In the genomic region with DNA sequence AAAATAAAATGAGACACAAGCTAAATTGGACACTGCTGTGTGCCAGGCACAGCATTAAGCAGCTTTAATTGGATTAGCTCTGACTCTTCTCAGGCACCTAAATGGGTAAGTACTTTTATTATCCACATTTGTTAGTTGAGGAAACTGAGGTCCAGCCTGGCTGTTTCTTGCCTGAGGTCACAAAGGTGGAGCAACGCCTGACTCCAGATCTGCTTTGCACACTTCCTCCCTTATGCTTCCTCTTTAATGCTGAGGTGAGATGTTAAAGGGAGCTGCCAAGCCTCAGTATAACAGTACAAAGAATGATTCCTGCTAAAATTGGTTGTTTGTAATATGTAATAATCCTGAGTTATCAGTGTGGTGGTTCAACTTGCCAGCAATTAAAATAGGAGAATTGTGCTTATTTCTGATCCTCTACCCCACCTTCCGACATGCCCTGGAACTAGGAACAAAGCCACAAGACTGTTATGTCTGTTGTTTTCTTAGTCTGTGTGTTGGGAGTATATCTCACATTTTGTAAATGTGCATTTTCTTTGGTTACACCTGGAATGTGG, we compare ENCODE assay signal across 8 cellular contexts.
A peak's percentile ranks its signal among the peaks of the same experiment; 100 is the strongest.
DNase-seq lines count a peak whose midpoint lies in the region; ATAC-seq and TF ChIP-seq lines count a peak whose summit lies in the region.

No MANE protein-coding gene starts in this region.

- peak overlapping the region; percentile 56 for H3K4me3 Mint-ChIP-seq in activated naive CD4-positive, alpha-beta T cell treated with anti-CD3 and anti-CD28 coated beads, Interleukin-2, amount 10 ng/mL, durations not matched to agents 7 days and 5 days
- H3K4me3 Mint-ChIP-seq in activated CD8-positive, alpha-beta T cell treated with anti-CD3 and anti-CD28 coated beads, Interleukin-2, amount 10 ng/mL, durations not matched to agents 7 days and 5 days: peak overlapping the region; percentile 62

- CTCF ChIA-PET in activated naive CD4-positive, alpha-beta T cell treated with anti-CD3 and anti-CD28 coated beads, Interleukin-2, amount 10 ng/mL, durations not matched to agents 7 days and 5 days (lab: Charles Lee): interaction anchor here (1.3 to 6.0 kb wide), 4 partner anchors 48 to 87 kb away, joined by 4 to 24 read pairs (median 9); partner anchors contain the start of gene AFF1
- CTCF ChIA-PET in activated CD8-positive, alpha-beta T cell treated with anti-CD3 and anti-CD28 coated beads, Interleukin-2, amount 10 ng/mL, durations not matched to agents 7 days and 5 days (lab: Charles Lee): interaction anchor here (0.9 to 2.6 kb wide), 6 partner anchors 70 to 87 kb away, joined by 3 to 17 read pairs (median 4); partner anchors contain the start of gene AFF1

- peaks cover 9% of the 10 kb centered on the region for H3K36me3 Mint-ChIP-seq in activated naive CD4-positive, alpha-beta T cell treated with anti-CD3 and anti-CD28 coated beads, Interleukin-2, amount 10 ng/mL, durations not matched to agents 7 days and 5 days
- peaks cover 7% of the 10 kb centered on the region for H3K36me3 Mint-ChIP-seq in activated CD8-positive, alpha-beta T cell treated with anti-CD3 and anti-CD28 coated beads, Interleukin-2, amount 10 ng/mL, durations not matched to agents 7 days and 5 days (ENCODE audit: low read depth)

- no peaks in the 10 kb centered on the region for H3K27me3 Mint-ChIP-seq in activated naive CD4-positive, alpha-beta T cell treated with anti-CD3 and anti-CD28 coated beads, Interleukin-2, amount 10 ng/mL, durations not matched to agents 7 days and 5 days
- no peaks in the 10 kb centered on the region for H3K27me3 Mint-ChIP-seq in activated CD8-positive, alpha-beta T cell treated with anti-CD3 and anti-CD28 coated beads, Interleukin-2, amount 10 ng/mL, durations not matched to agents 7 days and 5 days (ENCODE audit: low read depth)

- peak overlapping the region; percentile 59 for H3K27ac Mint-ChIP-seq in activated naive CD4-positive, alpha-beta T cell treated with anti-CD3 and anti-CD28 coated beads, Interleukin-2, amount 10 ng/mL, durations not matched to agents 7 days and 5 days
- H3K27ac Mint-ChIP-seq in activated CD8-positive, alpha-beta T cell treated with anti-CD3 and anti-CD28 coated beads, Interleukin-2, amount 10 ng/mL, durations not matched to agents 7 days and 5 days: no peak overlapping the region

- peak overlapping the region in 1 of 2 donors; percentile 75 for H3K4me3 ChIP-seq in left lung
- H3K4me3 ChIP-seq in upper lobe of right lung: peak overlapping the region; percentile 83

- no peaks in the 10 kb centered on the region for H3K27me3 ChIP-seq in left lung
- no peaks in the 10 kb centered on the region for H3K27me3 ChIP-seq in upper lobe of right lung

- H3K4me1 ChIP-seq in left lung (peaks cover 43 to 77% of the 10 kb centered on the region in 2 donors), upper lobe of right lung (peaks cover 65% of the 10 kb centered on the region)

- TF ChIP-seq CTCF in left lung (IDR thresholded peaks at IDR 0.05): no peak
- no peak for TF ChIP-seq CTCF in upper lobe of right lung (IDR thresholded peaks at IDR 0.05)

- no peaks in the 10 kb centered on the region for H3K9me3 Mint-ChIP-seq in activated naive CD4-positive, alpha-beta T cell treated with anti-CD3 and anti-CD28 coated beads, Interleukin-2, amount 10 ng/mL, durations not matched to agents 7 days and 5 days
- H3K9me3 Mint-ChIP-seq in activated CD8-positive, alpha-beta T cell treated with anti-CD3 and anti-CD28 coated beads, Interleukin-2, amount 10 ng/mL, durations not matched to agents 7 days and 5 days (ENCODE audit: insufficient read depth): no peaks in the 10 kb centered on the region

- H3K9me3 ChIP-seq in left lung (no peaks in the 10 kb centered on the region), upper lobe of right lung (no peaks in the 10 kb centered on the region)

- H3K27ac ChIP-seq in left lung (peak overlapping the region; percentile 21 to 98), upper lobe of right lung (peak overlapping the region; percentile 98), caudate nucleus (ENCODE audit: low read depth, low read length) (no peak overlapping the region)

- peaks cover 76% of the 10 kb centered on the region for H3K4me1 Mint-ChIP-seq in activated naive CD4-positive, alpha-beta T cell treated with anti-CD3 and anti-CD28 coated beads, Interleukin-2, amount 10 ng/mL, durations not matched to agents 7 days and 5 days
- H3K4me1 Mint-ChIP-seq in activated CD8-positive, alpha-beta T cell treated with anti-CD3 and anti-CD28 coated beads, Interleukin-2, amount 10 ng/mL, durations not matched to agents 7 days and 5 days (ENCODE audit: low read depth): peaks cover 70% of the 10 kb centered on the region

- no peak for ATAC-seq in activated CD8-positive, alpha-beta T cell treated with anti-CD3 and anti-CD28 coated beads, Interleukin-2, amount 10 ng/mL, durations not matched to agents 7 days and 5 days
- ATAC-seq in left lung (no peak), upper lobe of right lung (no peak), HG02610 (IDR thresholded peaks at IDR 0.05; ENCODE audit: unreplicated experiment) (no peak)

- H3K36me3 ChIP-seq in left lung: no peaks in the 10 kb centered on the region
- no peaks in the 10 kb centered on the region for H3K36me3 ChIP-seq in upper lobe of right lung

- POLR2A ChIA-PET in activated CD8-positive, alpha-beta T cell treated with anti-CD3 and anti-CD28 coated beads, Interleukin-2, amount 10 ng/mL, durations not matched to agents 7 days and 5 days (lab: Charles Lee): interaction anchor here (0.5 to 6.7 kb wide), 2 partner anchors 59 to 71 kb away, joined by 3 to 209 read pairs; partner anchors contain the start of gene AFF1

- peak; percentile 26 for DNase-seq in activated naive CD4-positive, alpha-beta T cell treated with anti-CD3 and anti-CD28 coated beads, Interleukin-2, amount 10 ng/mL, durations not matched to agents 7 days and 5 days
- DNase-seq in activated naive CD4-positive, alpha-beta T cell treated with anti-CD3 and anti-CD28 coated beads, Interleukin-2, amount 50 U/mL, for 16 hours: no peak
- DNase-seq in activated CD8-positive, alpha-beta T cell treated with anti-CD3 and anti-CD28 coated beads, Interleukin-2, amount 10 ng/mL, durations not matched to agents 7 days and 5 days: no peak
- DNase-seq in left lung (no peak), upper lobe of right lung (no peak), SW480 (ENCODE audit: low spot score) (no peak), caudate nucleus (lab: John Stamatoyannopoulos, UW) (no peak)

- intact Hi-C loops in left lung (cut with DNase I): loop anchor here in 1 of 2 donors (10.0 kb wide), 1 partner anchor 74 kb away; the partner anchor contains the start of gene AFF1
- intact Hi-C loops in upper lobe of right lung (cut with DNase I): loop anchor here (10.0 kb wide), 2 partner anchors 74 to 76 kb away; partner anchors contain the start of gene AFF1
